In the genomic region with DNA sequence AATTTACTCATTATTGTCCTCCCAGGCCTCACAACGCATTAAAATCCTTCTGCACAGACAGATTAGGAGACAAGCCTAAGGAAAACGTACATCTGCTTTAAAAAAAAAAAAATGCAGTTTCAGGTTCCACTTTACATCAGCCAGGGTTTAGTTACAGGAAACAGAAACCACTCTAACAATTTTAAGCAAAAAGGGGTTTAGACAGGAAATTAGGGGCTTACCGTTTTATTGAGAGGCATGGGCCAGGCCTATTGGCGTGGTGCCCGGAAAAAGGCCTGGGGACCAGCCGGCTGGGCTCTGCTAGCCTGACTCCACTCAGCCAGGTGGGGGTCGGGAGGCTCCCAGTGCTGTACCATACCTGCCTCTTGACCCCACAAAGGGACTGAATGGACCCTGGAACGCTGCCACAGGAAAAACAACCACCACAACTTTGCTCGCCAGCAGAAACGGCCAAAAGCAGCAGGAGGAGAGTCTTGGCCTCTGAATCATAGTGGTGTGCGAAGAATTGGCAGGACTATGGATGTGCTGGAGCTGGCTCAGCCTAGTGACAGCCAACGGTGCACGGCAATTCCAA, we compare ENCODE assay signal across 1 cellular context.
TF ChIP-seq lines count a peak whose summit lies in the region.

No MANE protein-coding gene starts in this region.

TF ChIP-seq in GM23338, 12 proteins besides CTCF, POLR2A, EP300 and RAD21 (continued from another document):
- TF ChIP-seq, protein P1, sequence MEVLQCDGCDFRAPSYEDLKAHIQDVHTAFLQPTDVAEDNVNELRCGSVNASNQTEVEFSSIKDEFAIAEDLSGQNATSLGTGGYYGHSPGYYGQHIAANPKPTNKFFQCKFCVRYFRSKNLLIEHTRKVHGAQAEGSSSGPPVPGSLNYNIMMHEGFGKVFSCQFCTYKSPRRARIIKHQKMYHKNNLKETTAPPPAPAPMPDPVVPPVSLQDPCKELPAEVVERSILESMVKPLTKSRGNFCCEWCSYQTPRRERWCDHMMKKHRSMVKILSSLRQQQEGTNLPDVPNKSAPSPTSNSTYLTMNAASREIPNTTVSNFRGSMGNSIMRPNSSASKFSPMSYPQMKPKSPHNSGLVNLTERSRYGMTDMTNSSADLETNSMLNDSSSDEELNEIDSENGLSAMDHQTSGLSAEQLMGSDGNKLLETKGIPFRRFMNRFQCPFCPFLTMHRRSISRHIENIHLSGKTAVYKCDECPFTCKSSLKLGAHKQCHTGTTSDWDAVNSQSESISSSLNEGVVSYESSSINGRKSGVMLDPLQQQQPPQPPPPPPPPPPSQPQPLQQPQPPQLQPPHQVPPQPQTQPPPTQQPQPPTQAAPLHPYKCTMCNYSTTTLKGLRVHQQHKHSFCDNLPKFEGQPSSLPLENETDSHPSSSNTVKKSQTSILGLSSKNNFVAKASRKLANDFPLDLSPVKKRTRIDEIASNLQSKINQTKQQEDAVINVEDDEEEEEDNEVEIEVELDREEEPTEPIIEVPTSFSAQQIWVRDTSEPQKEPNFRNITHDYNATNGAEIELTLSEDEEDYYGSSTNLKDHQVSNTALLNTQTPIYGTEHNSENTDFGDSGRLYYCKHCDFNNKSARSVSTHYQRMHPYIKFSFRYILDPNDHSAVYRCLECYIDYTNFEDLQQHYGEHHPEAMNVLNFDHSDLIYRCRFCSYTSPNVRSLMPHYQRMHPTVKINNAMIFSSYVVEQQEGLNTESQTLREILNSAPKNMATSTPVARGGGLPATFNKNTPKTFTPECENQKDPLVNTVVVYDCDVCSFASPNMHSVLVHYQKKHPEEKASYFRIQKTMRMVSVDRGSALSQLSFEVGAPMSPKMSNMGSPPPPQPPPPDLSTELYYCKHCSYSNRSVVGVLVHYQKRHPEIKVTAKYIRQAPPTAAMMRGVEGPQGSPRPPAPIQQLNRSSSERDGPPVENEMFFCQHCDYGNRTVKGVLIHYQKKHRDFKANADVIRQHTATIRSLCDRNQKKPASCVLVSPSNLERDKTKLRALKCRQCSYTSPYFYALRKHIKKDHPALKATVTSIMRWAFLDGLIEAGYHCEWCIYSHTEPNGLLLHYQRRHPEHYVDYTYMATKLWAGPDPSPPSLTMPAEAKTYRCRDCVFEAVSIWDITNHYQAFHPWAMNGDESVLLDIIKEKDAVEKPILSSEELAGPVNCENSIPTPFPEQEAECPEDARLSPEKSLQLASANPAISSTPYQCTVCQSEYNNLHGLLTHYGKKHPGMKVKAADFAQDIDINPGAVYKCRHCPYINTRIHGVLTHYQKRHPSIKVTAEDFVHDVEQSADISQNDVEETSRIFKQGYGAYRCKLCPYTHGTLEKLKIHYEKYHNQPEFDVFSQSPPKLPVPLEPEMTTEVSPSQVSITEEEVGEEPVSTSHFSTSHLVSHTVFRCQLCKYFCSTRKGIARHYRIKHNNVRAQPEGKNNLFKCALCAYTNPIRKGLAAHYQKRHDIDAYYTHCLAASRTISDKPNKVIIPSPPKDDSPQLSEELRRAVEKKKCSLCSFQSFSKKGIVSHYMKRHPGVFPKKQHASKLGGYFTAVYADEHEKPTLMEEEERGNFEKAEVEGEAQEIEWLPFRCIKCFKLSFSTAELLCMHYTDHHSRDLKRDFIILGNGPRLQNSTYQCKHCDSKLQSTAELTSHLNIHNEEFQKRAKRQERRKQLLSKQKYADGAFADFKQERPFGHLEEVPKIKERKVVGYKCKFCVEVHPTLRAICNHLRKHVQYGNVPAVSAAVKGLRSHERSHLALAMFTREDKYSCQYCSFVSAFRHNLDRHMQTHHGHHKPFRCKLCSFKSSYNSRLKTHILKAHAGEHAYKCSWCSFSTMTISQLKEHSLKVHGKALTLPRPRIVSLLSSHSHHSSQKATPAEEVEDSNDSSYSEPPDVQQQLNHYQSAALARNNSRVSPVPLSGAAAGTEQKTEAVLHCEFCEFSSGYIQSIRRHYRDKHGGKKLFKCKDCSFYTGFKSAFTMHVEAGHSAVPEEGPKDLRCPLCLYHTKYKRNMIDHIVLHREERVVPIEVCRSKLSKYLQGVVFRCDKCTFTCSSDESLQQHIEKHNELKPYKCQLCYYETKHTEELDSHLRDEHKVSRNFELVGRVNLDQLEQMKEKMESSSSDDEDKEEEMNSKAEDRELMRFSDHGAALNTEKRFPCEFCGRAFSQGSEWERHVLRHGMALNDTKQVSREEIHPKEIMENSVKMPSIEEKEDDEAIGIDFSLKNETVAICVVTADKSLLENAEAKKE (CRISPR knock-in tag; IDR thresholded peaks at IDR 0.05), result no peak
- TF ChIP-seq CREB1 (CRISPR knock-in tag; IDR thresholded peaks at IDR 0.05; ENCODE audit: low read depth) (no peak), EZH2 (IDR thresholded peaks at IDR 0.05; ENCODE audit: low read depth, unreplicated experiment) (no peak), EZH2phosphoT487 (IDR thresholded peaks at IDR 0.05; ENCODE audit: unreplicated experiment) (no peak), NANOG (IDR thresholded peaks at IDR 0.05; ENCODE audit: borderline replicate concordance) (no peak), JUNB (IDR thresholded peaks at IDR 0.05; ENCODE audit: unreplicated experiment) (no peak)
- TF ChIP-seq, protein P2, sequence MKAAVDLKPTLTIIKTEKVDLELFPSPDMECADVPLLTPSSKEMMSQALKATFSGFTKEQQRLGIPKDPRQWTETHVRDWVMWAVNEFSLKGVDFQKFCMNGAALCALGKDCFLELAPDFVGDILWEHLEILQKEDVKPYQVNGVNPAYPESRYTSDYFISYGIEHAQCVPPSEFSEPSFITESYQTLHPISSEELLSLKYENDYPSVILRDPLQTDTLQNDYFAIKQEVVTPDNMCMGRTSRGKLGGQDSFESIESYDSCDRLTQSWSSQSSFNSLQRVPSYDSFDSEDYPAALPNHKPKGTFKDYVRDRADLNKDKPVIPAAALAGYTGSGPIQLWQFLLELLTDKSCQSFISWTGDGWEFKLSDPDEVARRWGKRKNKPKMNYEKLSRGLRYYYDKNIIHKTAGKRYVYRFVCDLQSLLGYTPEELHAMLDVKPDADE (IDR thresholded peaks at IDR 0.05), result no peak
